In genomic region chr3:8581373-8581772, GRCh38 we compare ENCODE assay signal across 17 cellular contexts.
A peak's percentile ranks its signal among the peaks of the same experiment; 100 is the strongest.
DNase-seq lines count a peak whose midpoint lies in the region; ATAC-seq and TF ChIP-seq lines count a peak whose summit lies in the region.
"Had no signal": no experiment of that assay in that cellular context is flagged by ENCODE, and none has a peak within 500 bp of the region (broad histone marks: within the 10 kb centered on the region; RNA-seq: fewer than 3 reads in every experiment).

No MANE protein-coding gene starts in this region.

- H4K91ac ChIP-seq in IMR-90 (ENCODE audit: insufficient read depth, low read depth, low read length), result no peak overlapping the region

- H2BK5ac ChIP-seq in IMR-90 (ENCODE audit: low read depth, low read length, poor library complexity, severe bottlenecking), result no peak overlapping the region

- TF ChIP-seq RAD21 in IMR-90 (IDR thresholded peaks at IDR 0.05; ENCODE audit: low read length), result no peak

- H2AK9ac ChIP-seq in IMR-90 (replicated peaks; ENCODE audit: low read depth, low read length, poor library complexity), result no peak overlapping the region

- H3K14ac ChIP-seq in IMR-90 (replicated peaks; ENCODE audit: low read depth, low read length), result no peak overlapping the region

- CTCF ChIA-PET in IMR-90 (lab: Yijun Ruan, JAX), result interaction anchor here (0.6 kb wide), 1 partner anchor 89 kb away, joined by 5 read pairs; no protein-coding TSS in a partner anchor

- H3K9me1 ChIP-seq in IMR-90 (ENCODE audit: insufficient read depth, low read length), result peaks cover 12% of the 10 kb centered on the region

- H4K5ac ChIP-seq in IMR-90 (ENCODE audit: low read depth, low read length), result peak overlapping the region; percentile 44; the same call in 1 of the 2 replicates

- no peak overlapping the region for H3K4me3 ChIP-seq in IMR-90 (ENCODE audit: insufficient read depth, low read depth, low read length)
- no peak overlapping the region for H3K4me3 ChIP-seq in epithelial cell of esophagus (ENCODE audit: low read length)
- no peak overlapping the region for H3K4me3 ChIP-seq in left lung
- no peak overlapping the region for H3K4me3 ChIP-seq in skeletal muscle tissue (ENCODE audit: low read length in 3 of 3)
- H3K4me3 ChIP-seq in Karpas-422 (ENCODE audit: low read length), result no peak overlapping the region
- H3K4me3 ChIP-seq: A549, GM23248 had no signal

- no peak for TF ChIP-seq POLR2A in IMR-90 (IDR thresholded peaks at IDR 0.05; ENCODE audit: low read depth, low read length)

- no peaks in the 10 kb centered on the region for H3K9me3 ChIP-seq in IMR-90 (ENCODE audit: control insufficient read depth, insufficient read depth, low read length)
- no peaks in the 10 kb centered on the region for H3K9me3 ChIP-seq in left lung
- H3K9me3 ChIP-seq in skeletal muscle tissue (ENCODE audit: control insufficient read depth in 3 of 3, low read length in 3 of 3), result no peaks in the 10 kb centered on the region
- no peaks in the 10 kb centered on the region for H3K9me3 ChIP-seq in Karpas-422 (ENCODE audit: low read length)
- H3K9me3 ChIP-seq: A549, Caco-2 had no signal

- in situ Hi-C loops in IMR-90 (cut with MboI; ENCODE audit: low sequenced_read_pairs), result no loop called here

- no peak for DNase-seq in IMR-90
- DNase-seq in epithelial cell of esophagus (ENCODE audit: low read depth), result peak; percentile 28
- no peak for DNase-seq in left lung
- DNase-seq in Karpas-422, result no peak
- DNase-seq in SHP77 (lab: John Stamatoyannopoulos, UW), result no peak
- DNase-seq: AML-193; Caco-2; CD4-positive, alpha-beta T cell; GM23248; HCEC 1CT had no signal

- H3K36me3 ChIP-seq in IMR-90 (ENCODE audit: control insufficient read depth, insufficient read depth, low read length), result no peaks in the 10 kb centered on the region
- no peaks in the 10 kb centered on the region for H3K36me3 ChIP-seq in left lung
- H3K36me3 ChIP-seq in skeletal muscle tissue (ENCODE audit: control insufficient read depth in 3 of 3, insufficient read depth in 3 of 3, low read length in 3 of 3), result no peaks in the 10 kb centered on the region
- H3K36me3 ChIP-seq in Karpas-422 (ENCODE audit: insufficient read depth, low read length), result no peaks in the 10 kb centered on the region

- dilution Hi-C loops in IMR-90 (cut with HindIII; ENCODE audit: low sequenced_read_pairs, unreplicated experiment), result no loop called here

- BruUV-seq in IMR-90 (replicated peaks; lab: Mats Ljungman, UMichigan), result no TSS peak

- H3K4me2 ChIP-seq in IMR-90 (ENCODE audit: low read depth, low read length) (no peak overlapping the region), Karpas-422 (ENCODE audit: low read depth, low read length, poor library complexity, severe bottlenecking) (no peak overlapping the region)
- H3K4me2 ChIP-seq: A549 had no signal

- no peak overlapping the region for H3K9ac ChIP-seq in IMR-90 (ENCODE audit: low read depth, low read length)
- H3K9ac ChIP-seq in skeletal muscle tissue (ENCODE audit: low read depth in 1 of 3, low read length in 3 of 3), result no peak overlapping the region
- H3K9ac ChIP-seq in Karpas-422 (ENCODE audit: low read length), result no peak overlapping the region
- H3K9ac ChIP-seq: GM23248 had no signal

- TF ChIP-seq CTCF in IMR-90 (conservative IDR thresholded peaks at IDR 0.05; ENCODE audit: low read depth, low read length) (no peak), epithelial cell of esophagus (IDR thresholded peaks at IDR 0.05; ENCODE audit: insufficient read depth, low read depth, low read length, missing control alignments) (no peak), left lung (IDR thresholded peaks at IDR 0.05) (no peak)

- peaks cover 8% of the 10 kb centered on the region for H4K20me1 ChIP-seq in IMR-90 (ENCODE audit: insufficient read depth, low read length)
- H4K20me1 ChIP-seq in Karpas-422 (ENCODE audit: insufficient read depth, low read depth, low read length), result no peaks in the 10 kb centered on the region

- H3K23ac ChIP-seq in IMR-90 (ENCODE audit: low read depth, low read length), result no peak overlapping the region

- H3K27ac ChIP-seq in IMR-90 (ENCODE audit: insufficient read depth, low read length) (no peak overlapping the region), left lung (peak overlapping the region in 1 of 2 donors; percentile 2), skeletal muscle tissue (ENCODE audit: low read depth, low read length) (peak overlapping the region; percentile 16), Karpas-422 (ENCODE audit: low read length) (no peak overlapping the region)
- H3K27ac ChIP-seq: 22Rv1, A549, C4-2B, GM23248, HL-60 had no signal

- H3K56ac ChIP-seq in IMR-90 (ENCODE audit: extremely low read depth, insufficient read depth, low read length), result no peak overlapping the region

- intact Hi-C loops in IMR-90 (cut with micrococcal nuclease), result no loop called here
- intact Hi-C loops in left lung (cut with DNase I), result no loop called here

- H4K8ac ChIP-seq in IMR-90 (ENCODE audit: low read depth in 2 of 2, low read length in 2 of 2), result no peak overlapping the region

- no peak overlapping the region; the same call in 1 of the 2 replicates for H2BK120ac ChIP-seq in IMR-90 (ENCODE audit: low read depth, low read length)

- H2AFZ ChIP-seq in IMR-90 (replicated peaks; ENCODE audit: low read length, poor library complexity) (no peak overlapping the region), Karpas-422 (ENCODE audit: low read length) (no peak overlapping the region)
- H2AFZ ChIP-seq: GM23248 had no signal

- no peaks in the 10 kb centered on the region for H3K9me2 ChIP-seq in Karpas-422 (replicated peaks; ENCODE audit: insufficient read depth, low read length)

- POLR2A ChIA-PET in IMR-90 (lab: Charles Lee; ENCODE audit: unreplicated experiment), result no interaction called here

- peak overlapping the region; percentile 55; the same call in 1 of the 2 replicates for H2BK20ac ChIP-seq in IMR-90 (ENCODE audit: low read depth, low read length)

- no peak overlapping the region for H2AK5ac ChIP-seq in IMR-90 (ENCODE audit: low read depth, low read length)

- H3K79me1 ChIP-seq in IMR-90 (ENCODE audit: low read depth in 1 of 2, low read length in 2 of 2), result no peaks in the 10 kb centered on the region

- peaks cover 18% of the 10 kb centered on the region for H3K4me1 ChIP-seq in IMR-90 (ENCODE audit: control insufficient read depth, insufficient read depth, low read length)
- H3K4me1 ChIP-seq in left lung, result no peaks in the 10 kb centered on the region
- peaks cover 7 to 18% (median 12%) of the 10 kb centered on the region in 3 donors for H3K4me1 ChIP-seq in skeletal muscle tissue (ENCODE audit: control insufficient read depth in 3 of 3, insufficient read depth in 3 of 3, low read length in 3 of 3)
- H3K4me1 ChIP-seq in Karpas-422 (ENCODE audit: low read length), result no peaks in the 10 kb centered on the region

- 100% methylated on average over 1 of the region's 3 CpGs; no CpG with 5 or more reads in 1 of the 2 experiments for WGBS in IMR-90 (ENCODE audit: extremely low coverage in 2 of 2, insufficient read length in 1 of 2), 2 experiments

- H2BK15ac ChIP-seq in IMR-90 (ENCODE audit: low read depth, low read length), result no peak overlapping the region

- no peaks in the 10 kb centered on the region for H3K27me3 ChIP-seq in IMR-90 (ENCODE audit: control insufficient read depth, insufficient read depth, low read length)
- H3K27me3 ChIP-seq in left lung, result no peaks in the 10 kb centered on the region
- H3K27me3 ChIP-seq in skeletal muscle tissue (ENCODE audit: control insufficient read depth in 3 of 3, insufficient read depth in 3 of 3, low read length in 3 of 3), result no peaks in the 10 kb centered on the region
- no peaks in the 10 kb centered on the region for H3K27me3 ChIP-seq in Karpas-422 (ENCODE audit: low read length)

- H3K79me2 ChIP-seq in Karpas-422 (ENCODE audit: low read length), result no peaks in the 10 kb centered on the region

- peak overlapping the region; percentile 38; the same call in 1 of the 2 replicates for H3K4ac ChIP-seq in IMR-90 (ENCODE audit: low read depth, low read length)

- ATAC-seq in IMR-90 (ENCODE audit: low read depth), result no peak
- peak; percentile 9 for ATAC-seq in left lung
- ATAC-seq in HG02970 (IDR thresholded peaks at IDR 0.05; ENCODE audit: low FRiP score, unreplicated experiment), result no peak
- no peak for ATAC-seq in GM18520 (IDR thresholded peaks at IDR 0.05; ENCODE audit: unreplicated experiment)

- peak overlapping the region; percentile 46 for H3K18ac ChIP-seq in IMR-90 (ENCODE audit: low read depth, low read length)

TF ChIP-seq in IMR-90, 13 proteins besides CTCF, POLR2A, EP300 and RAD21:
- TF ChIP-seq NFE2L2 (IDR thresholded peaks at IDR 0.05; ENCODE audit: low read depth, low read length) (no peak), USF2 (IDR thresholded peaks at IDR 0.05; ENCODE audit: low read depth, low read length) (no peak), RFX5 (IDR thresholded peaks at IDR 0.05; ENCODE audit: low read depth, low read length) (no peak), SMC3 (IDR thresholded peaks at IDR 0.05; ENCODE audit: low read depth, low read length) (no peak)
TF ChIP-seq in IMR-90: peak in this region for 0.
